Comparison of ENCODE assay signal across 12 cellular contexts in genomic region chr2:170680172-170680913, GRCh38. TPM values are rescaled to one million over a fixed set of nuclear protein-coding genes. Genes with fewer than 3 reads are reported as not detected.
A peak's percentile ranks its signal among the peaks of the same experiment; 100 is the strongest.
DNase-seq lines count a peak whose midpoint lies in the region; ATAC-seq and TF ChIP-seq lines count a peak whose summit lies in the region.
"Had no signal": no experiment of that assay in that cellular context is flagged by ENCODE, and none has a peak within 500 bp of the region (broad histone marks: within the 10 kb centered on the region; RNA-seq: fewer than 3 reads in every experiment).

No MANE protein-coding gene starts in this region.

- H3K79me2 ChIP-seq in osteoblast (ENCODE audit: insufficient read depth, low read length), result no peaks in the 10 kb centered on the region

- no peak overlapping the region for H3K27ac Mint-ChIP-seq in activated T-cell treated with anti-CD3 and anti-CD28 coated beads, Interleukin-2, amount 50 U/mL, for 72 hours

- H3K4me2 ChIP-seq in osteoblast (ENCODE audit: insufficient read depth, low read length), result no peak overlapping the region

- no peak overlapping the region for H2AFZ ChIP-seq in osteoblast (ENCODE audit: low read length)

- DNase-seq in cerebellum (ENCODE audit: low spot score) (peak; percentile 63), AG08395 (ENCODE audit: low spot score) (no peak), mesenteric fat pad (ENCODE audit: low spot score) (no peak), osteoblast (ENCODE audit: insufficient read length, low spot score, missing footprints) (no peak)
- no peak for DNase-seq in activated T-cell treated with anti-CD3 and anti-CD28 coated beads, Interleukin-2, amount 50 U/mL, for 72 hours
- DNase-seq: activated CD4-positive, CD25-positive, alpha-beta regulatory T cell treated with anti-CD3 and anti-CD28 coated beads, Interleukin-2, amount 50 U/mL, for 72 hours; anterior cingulate cortex; midbrain had no signal

- H4K20me1 ChIP-seq in osteoblast (ENCODE audit: insufficient read depth, low read length), result no peaks in the 10 kb centered on the region

- H3K36me3 ChIP-seq in osteoblast (ENCODE audit: insufficient read depth, low read length), result no peaks in the 10 kb centered on the region

- H3K36me3 Mint-ChIP-seq in activated T-cell treated with anti-CD3 and anti-CD28 coated beads, Interleukin-2, amount 50 U/mL, for 72 hours (ENCODE audit: insufficient read depth in 2 of 2), result no peaks in the 10 kb centered on the region

- H3K4me1 Mint-ChIP-seq in activated T-cell treated with anti-CD3 and anti-CD28 coated beads, Interleukin-2, amount 50 U/mL, for 72 hours (ENCODE audit: low read depth), result no peaks in the 10 kb centered on the region

- no peak overlapping the region for H3K4me3 Mint-ChIP-seq in activated T-cell treated with anti-CD3 and anti-CD28 coated beads, Interleukin-2, amount 50 U/mL, for 72 hours

- no peaks in the 10 kb centered on the region for H3K9me3 Mint-ChIP-seq in activated T-cell treated with anti-CD3 and anti-CD28 coated beads, Interleukin-2, amount 50 U/mL, for 72 hours

- H3K4me3 ChIP-seq in osteoblast (ENCODE audit: insufficient read depth, low read length), result no peak overlapping the region
- H3K4me3 ChIP-seq: skin epidermis had no signal

- no peaks in the 10 kb centered on the region for H3K27me3 ChIP-seq in osteoblast (ENCODE audit: insufficient read depth, low read length)

- TF ChIP-seq CTCF in osteoblast (IDR thresholded peaks at IDR 0.05; ENCODE audit: extremely low read depth, low read depth, low read length), result no peak

- H3K27ac ChIP-seq in osteoblast (ENCODE audit: low read depth, low read length), result no peak overlapping the region
- H3K27ac ChIP-seq: skin epidermis had no signal

- no peaks in the 10 kb centered on the region for H3K9me3 ChIP-seq in osteoblast (ENCODE audit: low read depth, low read length)

- no peaks in the 10 kb centered on the region for H3K27me3 Mint-ChIP-seq in activated T-cell treated with anti-CD3 and anti-CD28 coated beads, Interleukin-2, amount 50 U/mL, for 72 hours (ENCODE audit: low read depth)

- ATAC-seq in GM18519 (IDR thresholded peaks at IDR 0.05; ENCODE audit: low FRiP score, unreplicated experiment) (peak; percentile 72), GM21528 (IDR thresholded peaks at IDR 0.05; ENCODE audit: low FRiP score, unreplicated experiment) (peak; percentile 84), HG03378 (IDR thresholded peaks at IDR 0.05; ENCODE audit: unreplicated experiment) (peak; percentile 59)
- no peak for ATAC-seq in activated T-cell treated with anti-CD3 and anti-CD28 coated beads, Interleukin-2, amount 50 U/mL, for 72 hours (replicated peaks in 1 of 2)

- H3K4me1 ChIP-seq in osteoblast (ENCODE audit: insufficient read depth, low read length), result no peaks in the 10 kb centered on the region

RNA-seq across cellular contexts. Expression of gene SP5, which starts 34.8 kb away (rescaled TPM):
- total RNA-seq in cerebellum (17.5 TPM), mesenteric fat pad (0.26 TPM), osteoblast (not detected in 2 replicates)
- total RNA-seq in activated T-cell treated with anti-CD3 and anti-CD28 coated beads, Interleukin-2, amount 50 U/mL, for 72 hours, result 1 to 10 TPM in 1 of 2 donors, not detected in 1; 1.4 TPM

Comparison
In these comparisons a context has a peak if more than half of its experiments do, and no peak if none do; other contexts are left out.
1. ATAC-seq: peak in GM18519 (single experiment), GM21528 (single experiment) and HG03378 (single experiment); none in activated T-cell treated with anti-CD3 and anti-CD28 coated beads, Interleukin-2, amount 50 U/mL, for 72 hours (0 of 2).